1 cellular context compared by ENCODE assay signal in genomic region chr12:49664167-49664566, GRCh38.
TF ChIP-seq lines count a peak whose summit lies in the region.

No MANE protein-coding gene starts in this region.

TF ChIP-seq in HepG2, 621 proteins besides CTCF, POLR2A, EP300 and RAD21:
- no peak for TF ChIP-seq ZNF512B (CRISPR knock-in tag; IDR thresholded peaks at IDR 0.05; ENCODE audit: borderline replicate concordance)
- TF ChIP-seq ZNF260 (CRISPR knock-in tag; IDR thresholded peaks at IDR 0.05; ENCODE audit: borderline replicate concordance, low read depth) = no peak
- no peak for TF ChIP-seq ZFP91 (CRISPR knock-in tag; IDR thresholded peaks at IDR 0.05; ENCODE audit: borderline replicate concordance)
- no peak for TF ChIP-seq ZBTB20 (CRISPR knock-in tag; IDR thresholded peaks at IDR 0.05; ENCODE audit: borderline replicate concordance, low read depth)
- TF ChIP-seq ISL2 (CRISPR knock-in tag; IDR thresholded peaks at IDR 0.05) = no peak
- TF ChIP-seq SPEN (CRISPR knock-in tag; IDR thresholded peaks at IDR 0.05; ENCODE audit: low read depth) = no peak
- TF ChIP-seq ZNF768 (CRISPR knock-in tag; IDR thresholded peaks at IDR 0.05) = no peak
- no peak for TF ChIP-seq FOSL1 (CRISPR knock-in tag; IDR thresholded peaks at IDR 0.05; ENCODE audit: borderline replicate concordance)
- no peak for TF ChIP-seq ZNF160 (CRISPR knock-in tag; IDR thresholded peaks at IDR 0.05)
- no peak for TF ChIP-seq SMAD9 (CRISPR knock-in tag; IDR thresholded peaks at IDR 0.05)
- TF ChIP-seq PATZ1 (CRISPR knock-in tag; IDR thresholded peaks at IDR 0.05) = no peak
- TF ChIP-seq ZNF530 (CRISPR knock-in tag; IDR thresholded peaks at IDR 0.05; ENCODE audit: low read depth) = no peak
- TF ChIP-seq ZNF672 (CRISPR knock-in tag; IDR thresholded peaks at IDR 0.05) = no peak
- no peak for TF ChIP-seq ZNF335 (CRISPR knock-in tag; IDR thresholded peaks at IDR 0.05)
- no peak for TF ChIP-seq HNRNPLL (IDR thresholded peaks at IDR 0.05; ENCODE audit: low read depth, low read length, poor library complexity, severe bottlenecking)
- no peak for TF ChIP-seq NR1H2 (CRISPR knock-in tag; IDR thresholded peaks at IDR 0.05; ENCODE audit: borderline replicate concordance, low read depth)
- no peak for TF ChIP-seq GTF2F1 (IDR thresholded peaks at IDR 0.05; ENCODE audit: low read length)
